ENCODE assay signal across 15 cellular contexts in the genomic region with DNA sequence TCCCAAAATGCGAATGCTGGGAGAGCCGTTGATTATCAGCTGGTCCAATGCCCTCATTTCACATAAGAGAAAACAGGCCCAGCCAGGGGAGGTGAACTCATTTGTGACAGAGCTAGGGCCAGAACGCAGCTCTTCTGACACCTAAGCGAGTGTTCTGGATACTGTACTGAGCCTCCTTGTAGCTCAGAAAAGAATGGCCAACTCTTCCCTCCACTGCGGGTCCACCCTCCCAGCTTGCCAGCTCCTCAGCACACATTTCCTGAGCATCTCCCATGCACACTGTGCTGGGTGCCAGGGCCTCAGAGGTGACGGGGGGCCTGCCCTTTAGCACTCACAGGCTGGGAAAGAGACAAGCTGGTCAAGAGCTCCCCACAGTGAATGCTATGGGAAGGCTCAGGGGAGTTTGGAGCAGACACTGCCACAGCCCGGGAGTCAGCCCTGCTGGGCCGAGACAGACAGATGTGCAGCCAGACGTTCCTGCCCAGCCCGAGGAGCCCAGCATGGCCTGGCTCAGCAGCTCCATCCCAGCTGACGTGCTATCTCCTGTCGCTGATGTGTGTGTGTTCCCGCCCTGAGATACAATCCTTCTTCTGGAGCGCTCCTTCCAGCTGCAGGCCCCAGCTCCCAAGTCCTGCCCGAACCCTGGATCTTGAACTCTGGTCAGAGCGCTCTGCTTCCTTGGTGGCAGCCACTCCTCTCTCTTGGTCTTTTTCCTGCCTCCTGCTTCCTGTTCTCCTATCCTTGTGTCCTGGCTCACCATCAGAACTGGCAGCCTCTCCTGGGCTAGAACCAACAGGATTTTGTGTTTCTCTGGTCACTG. TPM values are rescaled to one million over a fixed set of nuclear protein-coding genes. Genes with fewer than 3 reads are reported as not detected.
DNase-seq lines count a peak whose midpoint lies in the region; ATAC-seq, FAIRE-seq and TF ChIP-seq lines count a peak whose summit lies in the region.
"Had no signal": no experiment of that assay in that cellular context is flagged by ENCODE, and none has a peak within 500 bp of the region (broad histone marks: within the 10 kb centered on the region; RNA-seq: fewer than 3 reads in every experiment).

No MANE protein-coding gene starts in this region.

- no peaks in the 10 kb centered on the region for H3K9me3 ChIP-seq in GM12878 (replicated peaks; ENCODE audit: control insufficient read depth, insufficient read depth, low read length)
- no peaks in the 10 kb centered on the region for H3K9me3 ChIP-seq in kidney (ENCODE audit: control insufficient read depth in 1 of 2, low read length in 2 of 2)
- H3K9me3 ChIP-seq: lower lobe of right lung, vagina had no signal

- H3K27me3 ChIP-seq in GM12878 (replicated peaks in 1 of 2; ENCODE audit: control insufficient read depth in 2 of 2, insufficient read depth in 2 of 2, low read length in 1 of 2): no peaks in the 10 kb centered on the region; a peak in 1 of 4 replicates
- H3K27me3 ChIP-seq: vagina had no signal

- SMC1A ChIA-PET in GM12878 (lab: Charles Lee; ENCODE audit: uncharacterized antibody, unreplicated experiment): interaction anchor here (0.6 to 2.1 kb wide), 11 partner anchors 54 to 1686 kb away, joined by 3 to 14 read pairs (median 4); a partner anchor contains a TSS

- no peaks in the 10 kb centered on the region for H3K36me3 ChIP-seq in GM12878 (ENCODE audit: control insufficient read depth in 2 of 2, insufficient read depth in 2 of 2, low read length in 1 of 2)
- no peaks in the 10 kb centered on the region for H3K36me3 ChIP-seq in kidney (ENCODE audit: control insufficient read depth in 1 of 2, insufficient read depth in 2 of 2, low read length in 2 of 2)
- H3K36me3 ChIP-seq: lower lobe of right lung, vagina had no signal

- H2AFZ ChIP-seq in GM12878 (ENCODE audit: control insufficient read depth, low read depth, low read length): no peak overlapping the region

- in situ Hi-C loops in GM12878 (cut with MboI): loop anchor here (5.0 kb wide), 1 partner anchor 118 kb away; no protein-coding TSS in a partner anchor

- peaks cover 2 to 5% of the 10 kb centered on the region in 2 donors for H3K4me1 Mint-ChIP-seq in stimulated activated naive B cell treated with anti-CD40 and anti-IgM and Interleukin-4, amounts not matched to agents 10 μg/mL and 1 μg/mL and 100 μg/mL, for 72 hours
- H3K4me1 Mint-ChIP-seq: activated naive CD8-positive, alpha-beta T cell treated with anti-CD3 and anti-CD28 coated beads for 36 hours; IgD-negative memory B cell had no signal

- no peaks in the 10 kb centered on the region for H4K20me1 ChIP-seq in GM12878 (ENCODE audit: control insufficient read depth, insufficient read depth)

- no peak overlapping the region for H3K4me3 ChIP-seq in GM12878
- no peak overlapping the region for H3K4me3 ChIP-seq in kidney (ENCODE audit: low read length in 2 of 2)
- H3K4me3 ChIP-seq: lower lobe of right lung, skin epidermis, vagina had no signal

- CTCF ChIA-PET in GM12878 (lab: Yijun Ruan, JAX): interaction anchor here (0.7 to 5.7 kb wide), 29 partner anchors 10 to 322 kb away, joined by 3 to 52 read pairs (median 4); a partner anchor contains a TSS

- no peak overlapping the region for H3K4me3 Mint-ChIP-seq in stimulated activated naive B cell treated with anti-CD40 and anti-IgM and Interleukin-4, amounts not matched to agents 10 μg/mL and 1 μg/mL and 100 μg/mL, for 72 hours
- H3K4me3 Mint-ChIP-seq: activated naive CD8-positive, alpha-beta T cell treated with anti-CD3 and anti-CD28 coated beads for 36 hours; IgD-negative memory B cell had no signal

- no peak for TF ChIP-seq CTCF in GM12878 (IDR thresholded peaks at IDR 0.05 in 2 of 3, conservative IDR thresholded peaks at IDR 0.05 in 1 of 3; ENCODE audit: control insufficient read depth in 2 of 3, extremely low read depth in 1 of 3, insufficient read depth in 1 of 3, low read depth in 3 of 3, low read length in 3 of 3)
- no peak for TF ChIP-seq CTCF in kidney (IDR thresholded peaks at IDR 0.05; ENCODE audit: borderline replicate concordance, extremely low read depth, insufficient read depth)

- RAD21 ChIA-PET in GM12878 (lab: Charles Lee; ENCODE audit: unreplicated experiment): interaction anchor here (0.7 to 2.3 kb wide), 11 partner anchors 51 to 394 kb away, joined by 3 to 9 read pairs (median 5); a partner anchor contains a TSS

- H3K27ac ChIP-seq in GM12878 (ENCODE audit: control insufficient read depth, insufficient read depth) (no peak overlapping the region), kidney (ENCODE audit: low read depth in 2 of 2, low read length in 2 of 2) (no peak overlapping the region)
- H3K27ac ChIP-seq: lower lobe of right lung, skin epidermis, vagina had no signal

- no peaks in the 10 kb centered on the region for H3K79me2 ChIP-seq in GM12878 (ENCODE audit: control insufficient read depth, insufficient read depth, low read length)

- 25% methylated on average over 16 of the region's 16 CpGs for WGBS in GM12878 (ENCODE audit: insufficient coverage, insufficient replicate concordance, low lambda C conversion rate, missing lambda C conversion rate)

- peaks cover 28 to 48% of the 10 kb centered on the region in 2 donors for H3K27me3 Mint-ChIP-seq in stimulated activated naive B cell treated with anti-CD40 and anti-IgM and Interleukin-4, amounts not matched to agents 10 μg/mL and 1 μg/mL and 100 μg/mL, for 72 hours

- no peak for TF ChIP-seq RAD21 in GM12878 (IDR thresholded peaks at IDR 0.05; ENCODE audit: insufficient read depth, low read depth, low read length)

- no peak overlapping the region for H3K4me2 ChIP-seq in GM12878 (ENCODE audit: control insufficient read depth, insufficient read depth)

- H3K4me1 ChIP-seq in GM12878 (ENCODE audit: control insufficient read depth, insufficient read depth, low read length) (no peaks in the 10 kb centered on the region), kidney (ENCODE audit: control insufficient read depth in 1 of 2, insufficient read depth in 1 of 2, low read depth in 1 of 2, low read length in 2 of 2) (no peaks in the 10 kb centered on the region)
- H3K4me1 ChIP-seq: lower lobe of right lung, vagina had no signal

- DNase-seq in activated naive CD4-positive, alpha-beta T cell treated with anti-CD3 and anti-CD28 coated beads, Interleukin-2, amount 50 U/mL, for 72 hours (ENCODE audit: low spot score in 2 of 2): no peak
- no peak for DNase-seq in activated naive CD4-positive, alpha-beta T cell (lab: John Stamatoyannopoulos, UW)
- DNase-seq in GM12878 (ENCODE audit: low read depth, low spot score) (no peak), kidney (peak; percentile 60), DMS79 (lab: John Stamatoyannopoulos, UW) (no peak), iPS-NIHi11 (ENCODE audit: low spot score) (no peak)
- no peak for DNase-seq in stimulated activated naive B cell treated with anti-CD40 and anti-IgM and Interleukin-4, amounts not matched to agents 10 μg/mL and 1 μg/mL and 100 μg/mL, for 72 hours
- no peak for DNase-seq in stimulated activated naive CD4-positive, alpha-beta T cell (lab: John Stamatoyannopoulos, UW)
- DNase-seq: cerebellar nuclear complex had no signal

- FAIRE-seq in GM12878 (lab: Jason Lieb, UNC): no peak
- FAIRE-seq in kidney (lab: Jason Lieb, UNC): no peak

- H3K36me3 Mint-ChIP-seq in activated naive CD4-positive, alpha-beta T cell treated with anti-CD3 and anti-CD28 coated beads, Interleukin-2, amount 50 U/mL, for 72 hours: no peaks in the 10 kb centered on the region
- no peaks in the 10 kb centered on the region for H3K36me3 Mint-ChIP-seq in stimulated activated naive B cell treated with anti-CD40 and anti-IgM and Interleukin-4, amounts not matched to agents 10 μg/mL and 1 μg/mL and 100 μg/mL, for 72 hours
- H3K36me3 Mint-ChIP-seq: activated naive CD8-positive, alpha-beta T cell treated with anti-CD3 and anti-CD28 coated beads for 36 hours; IgD-negative memory B cell had no signal

- intact Hi-C loops in GM12878 (cut with micrococcal nuclease; ENCODE audit: unreplicated experiment) (loop anchor here (1.0 to 2.0 kb wide), 3 partner anchors 52 to 260 kb away; no protein-coding TSS in a partner anchor), kidney (cut with DNase I) (no loop called here)

- no TSS peak for BruUV-seq in GM12878 (replicated peaks; lab: Mats Ljungman, UMichigan)

- no peak for TF ChIP-seq EP300 in GM12878 (IDR thresholded peaks at IDR 0.05; ENCODE audit: borderline replicate concordance in 1 of 2, control insufficient read depth in 1 of 2, low read depth in 2 of 2, low read length in 2 of 2)

- POLR2A ChIA-PET in GM12878 (lab: Charles Lee): no interaction called here

- TF ChIP-seq POLR2A in GM12878 (IDR thresholded peaks at IDR 0.05; ENCODE audit: low read depth, low read length): no peak

- H3K9ac ChIP-seq in GM12878 (ENCODE audit: control insufficient read depth, insufficient read depth, low read length) (no peak overlapping the region), kidney (ENCODE audit: low read length in 2 of 2) (no peak overlapping the region)

- H3K9me3 Mint-ChIP-seq in activated naive CD4-positive, alpha-beta T cell treated with anti-CD3 and anti-CD28 coated beads, Interleukin-2, amount 50 U/mL, for 72 hours: no peaks in the 10 kb centered on the region
- H3K9me3 Mint-ChIP-seq in stimulated activated naive B cell treated with anti-CD40 and anti-IgM and Interleukin-4, amounts not matched to agents 10 μg/mL and 1 μg/mL and 100 μg/mL, for 72 hours: no peaks in the 10 kb centered on the region
- H3K9me3 Mint-ChIP-seq: activated naive CD8-positive, alpha-beta T cell treated with anti-CD3 and anti-CD28 coated beads for 36 hours; IgD-negative memory B cell had no signal

- peak; percentile 26 to 42 for ATAC-seq in activated naive CD4-positive, alpha-beta T cell treated with anti-CD3 and anti-CD28 coated beads, Interleukin-2, amount 50 U/mL, for 72 hours
- peak; percentile 23 for ATAC-seq in GM12878
- peak; percentile 6 to 21 for ATAC-seq in stimulated activated naive B cell treated with anti-CD40 and anti-IgM and Interleukin-4, amounts not matched to agents 10 μg/mL and 1 μg/mL and 100 μg/mL, for 72 hours (replicated peaks)

- H3K27ac Mint-ChIP-seq in activated naive CD4-positive, alpha-beta T cell treated with anti-CD3 and anti-CD28 coated beads, Interleukin-2, amount 50 U/mL, for 72 hours: no peak overlapping the region
- H3K27ac Mint-ChIP-seq in stimulated activated naive B cell treated with anti-CD40 and anti-IgM and Interleukin-4, amounts not matched to agents 10 μg/mL and 1 μg/mL and 100 μg/mL, for 72 hours: no peak overlapping the region
- H3K27ac Mint-ChIP-seq: activated naive CD8-positive, alpha-beta T cell treated with anti-CD3 and anti-CD28 coated beads for 36 hours; IgD-negative memory B cell had no signal

RNA-seq across cellular contexts. Expression of a gene that starts 3.6 kb away (rescaled TPM):
- total RNA-seq in activated naive CD4-positive, alpha-beta T cell treated with anti-CD3 and anti-CD28 coated beads, Interleukin-2, amount 50 U/mL, for 72 hours: not detected
- total RNA-seq in GM12878 (2013; cell fraction: nucleolus; rRNA removed): not detected in 2 replicates
- not detected in 2 replicates for total RNA-seq in GM12878 (2014; rRNA removed)
- total RNA-seq in GM12878 (2014; rRNA removed; fragmentation: Illumina TruSeq; extraction: Trizol): not detected in 2 replicates
- not detected in 2 replicates for total RNA-seq in GM12878 (2021)
- polyA plus RNA-seq in GM12878 (2011; ENCODE audit: low read depth): not detected
- polyA plus RNA-seq in GM12878 (2011; rRNA removed): not detected in 2 replicates
- polyA plus RNA-seq in GM12878 (2011; cell fraction: cytosol; rRNA removed): not detected in 2 replicates
- not detected in 2 replicates for polyA plus RNA-seq in GM12878 (2011; cell fraction: nucleus; rRNA removed)
- polyA plus RNA-seq in GM12878 (2012): not detected in 2 replicates
- not detected in 2 replicates for polyA plus RNA-seq in GM12878 (2014; fragmentation: Illumina TruSeq; extraction: Trizol)
- polyA plus RNA-seq in GM12878 (2014; fragmentation: Nextera tagmentation; extraction: Ambion mirVana): not detected
- polyA plus RNA-seq in GM12878 (2014; rRNA removed): not detected in 2 replicates
- polyA plus RNA-seq in GM12878 (2016; fragmentation: Nextera tagmentation; extraction: Ambion mirVana): not detected
- not detected in 2 replicates for polyA minus RNA-seq in GM12878 (2011; rRNA and poly(A)+ RNA removed)
- not detected in 2 replicates for polyA minus RNA-seq in GM12878 (2011; cell fraction: cytosol; rRNA and poly(A)+ RNA removed)
- not detected in 2 replicates for polyA minus RNA-seq in GM12878 (2011; cell fraction: nucleus; rRNA and poly(A)+ RNA removed)
- total RNA-seq in kidney: 0.54 TPM
- polyA plus RNA-seq in kidney (ENCODE audit: insufficient read depth, low read depth, low replicate concordance): 1.1 TPM
- total RNA-seq: activated naive CD8-positive, alpha-beta T cell treated with anti-CD3 and anti-CD28 coated beads for 36 hours; H4; vagina had no signal

RNA-seq across cellular contexts. Expression of a gene that starts 7.8 kb away (rescaled TPM):
- not detected for total RNA-seq in activated naive CD4-positive, alpha-beta T cell treated with anti-CD3 and anti-CD28 coated beads, Interleukin-2, amount 50 U/mL, for 72 hours
- not detected in 2 replicates for total RNA-seq in GM12878 (2013; cell fraction: nucleolus; rRNA removed)
- total RNA-seq in GM12878 (2014; rRNA removed) (not detected in 2 replicates), GM12878 (2014; rRNA removed; fragmentation: Illumina TruSeq; extraction: Trizol) (not detected in 2 replicates), GM12878 (2021) (not detected in 2 replicates), kidney (not detected)
- not detected for polyA plus RNA-seq in GM12878 (2011; ENCODE audit: low read depth)
- polyA plus RNA-seq in GM12878 (2011; rRNA removed) (not detected in 2 replicates), GM12878 (2014; fragmentation: Illumina TruSeq; extraction: Trizol) (not detected in 2 replicates), GM12878 (2014; fragmentation: Nextera tagmentation; extraction: Ambion mirVana) (not detected), GM12878 (2014; rRNA removed) (not detected in 2 replicates), GM12878 (2016; fragmentation: Nextera tagmentation; extraction: Ambion mirVana) (not detected), kidney (ENCODE audit: insufficient read depth, low read depth, low replicate concordance) (not detected)
- not detected in 2 replicates for polyA plus RNA-seq in GM12878 (2011; cell fraction: cytosol; rRNA removed)
- polyA plus RNA-seq in GM12878 (2011; cell fraction: nucleus; rRNA removed): not detected in 2 replicates
- polyA plus RNA-seq in GM12878 (2012): not detected in 2 replicates
- polyA minus RNA-seq in GM12878 (2011; rRNA and poly(A)+ RNA removed): not detected in 2 replicates
- polyA minus RNA-seq in GM12878 (2011; cell fraction: cytosol; rRNA and poly(A)+ RNA removed): not detected in 2 replicates
- not detected in 2 replicates for polyA minus RNA-seq in GM12878 (2011; cell fraction: nucleus; rRNA and poly(A)+ RNA removed)
- total RNA-seq: activated naive CD8-positive, alpha-beta T cell treated with anti-CD3 and anti-CD28 coated beads for 36 hours; H4; lower lobe of right lung; vagina had no signal
- polyA plus RNA-seq: IgD-negative memory B cell had no signal

RNA-seq across cellular contexts. Expression of a gene that starts 15.4 kb away (rescaled TPM):
- under 1 TPM in 1 of 2 donors, not detected in 1; 0.10 TPM for total RNA-seq in activated naive CD4-positive, alpha-beta T cell treated with anti-CD3 and anti-CD28 coated beads, Interleukin-2, amount 50 U/mL, for 72 hours
- total RNA-seq in GM12878 (2013; cell fraction: nucleolus; rRNA removed): not detected in 2 replicates
- total RNA-seq in GM12878 (2014; rRNA removed) (not detected in 2 replicates), GM12878 (2014; rRNA removed; fragmentation: Illumina TruSeq; extraction: Trizol) (not detected in 2 replicates), GM12878 (2021) (0.08 TPM in 1 of 2 replicates, not detected in the other), kidney (5.5 TPM)
- polyA plus RNA-seq in GM12878 (2011; ENCODE audit: low read depth): not detected
- polyA plus RNA-seq in GM12878 (2011; rRNA removed) (not detected in 2 replicates), GM12878 (2014; fragmentation: Illumina TruSeq; extraction: Trizol) (not detected in 2 replicates), GM12878 (2014; fragmentation: Nextera tagmentation; extraction: Ambion mirVana) (not detected), GM12878 (2014; rRNA removed) (not detected in 2 replicates), GM12878 (2016; fragmentation: Nextera tagmentation; extraction: Ambion mirVana) (not detected), kidney (ENCODE audit: insufficient read depth, low read depth, low replicate concordance) (5.6 TPM)
- polyA plus RNA-seq in GM12878 (2011; cell fraction: cytosol; rRNA removed): not detected in 2 replicates
- polyA plus RNA-seq in GM12878 (2011; cell fraction: nucleus; rRNA removed): not detected in 2 replicates
- not detected in 2 replicates for polyA plus RNA-seq in GM12878 (2012)
- not detected in 2 replicates for polyA minus RNA-seq in GM12878 (2011; rRNA and poly(A)+ RNA removed)
- not detected in 2 replicates for polyA minus RNA-seq in GM12878 (2011; cell fraction: cytosol; rRNA and poly(A)+ RNA removed)
- not detected in 2 replicates for polyA minus RNA-seq in GM12878 (2011; cell fraction: nucleus; rRNA and poly(A)+ RNA removed)
- total RNA-seq: activated naive CD8-positive, alpha-beta T cell treated with anti-CD3 and anti-CD28 coated beads for 36 hours; H4 had no signal
- polyA plus RNA-seq: IgD-negative memory B cell had no signal

RNA-seq across cellular contexts. Expression of a gene that starts 27.7 kb away (rescaled TPM):
- under 1 TPM in 1 of 2 donors, not detected in 1; 0.60 TPM for total RNA-seq in activated naive CD4-positive, alpha-beta T cell treated with anti-CD3 and anti-CD28 coated beads, Interleukin-2, amount 50 U/mL, for 72 hours
- not detected in 2 replicates for total RNA-seq in GM12878 (2013; cell fraction: nucleolus; rRNA removed)
- total RNA-seq in GM12878 (2014; rRNA removed): not detected in 2 replicates
- not detected in 2 replicates for total RNA-seq in GM12878 (2014; rRNA removed; fragmentation: Illumina TruSeq; extraction: Trizol)
- not detected in 2 replicates for total RNA-seq in GM12878 (2021)
- polyA plus RNA-seq in GM12878 (2011; ENCODE audit: low read depth): not detected
- polyA plus RNA-seq in GM12878 (2011; rRNA removed): 0.05 and 0.06 TPM in 2 replicates
- 0.08 and 0.12 TPM in 2 replicates for polyA plus RNA-seq in GM12878 (2011; cell fraction: cytosol; rRNA removed)
- 0.26 and 0.27 TPM in 2 replicates for polyA plus RNA-seq in GM12878 (2011; cell fraction: nucleus; rRNA removed)
- polyA plus RNA-seq in GM12878 (2012): not detected in 2 replicates
- polyA plus RNA-seq in GM12878 (2014; fragmentation: Illumina TruSeq; extraction: Trizol): 0.01 TPM in 1 of 2 replicates, not detected in the other
- not detected for polyA plus RNA-seq in GM12878 (2014; fragmentation: Nextera tagmentation; extraction: Ambion mirVana)
- not detected in 2 replicates for polyA plus RNA-seq in GM12878 (2014; rRNA removed)
- under 1 TPM in 1 of 2 experiments, not detected in 1; 0.84 TPM for polyA plus RNA-seq in GM12878 (2016; fragmentation: Nextera tagmentation; extraction: Ambion mirVana)
- polyA minus RNA-seq in GM12878 (2011; rRNA and poly(A)+ RNA removed): not detected in 2 replicates
- not detected in 2 replicates for polyA minus RNA-seq in GM12878 (2011; cell fraction: cytosol; rRNA and poly(A)+ RNA removed)
- not detected in 2 replicates for polyA minus RNA-seq in GM12878 (2011; cell fraction: nucleus; rRNA and poly(A)+ RNA removed)
- total RNA-seq in kidney: 0.03 TPM
- 0.13 TPM for polyA plus RNA-seq in kidney (ENCODE audit: insufficient read depth, low read depth, low replicate concordance)
- total RNA-seq: activated naive CD8-positive, alpha-beta T cell treated with anti-CD3 and anti-CD28 coated beads for 36 hours; H4; vagina had no signal
- polyA plus RNA-seq: IgD-negative memory B cell had no signal

RNA-seq across cellular contexts. Expression of a gene that starts 27.7 kb away (rescaled TPM):
- total RNA-seq in activated naive CD4-positive, alpha-beta T cell treated with anti-CD3 and anti-CD28 coated beads, Interleukin-2, amount 50 U/mL, for 72 hours: 1 to 10 TPM; 7.4 to 8.8 TPM
- not detected in 2 replicates for total RNA-seq in GM12878 (2013; cell fraction: nucleolus; rRNA removed)
- total RNA-seq in GM12878 (2014; rRNA removed): not detected in 2 replicates
- not detected in 2 replicates for total RNA-seq in GM12878 (2014; rRNA removed; fragmentation: Illumina TruSeq; extraction: Trizol)
- 0.11 TPM in 1 of 2 replicates, not detected in the other for total RNA-seq in GM12878 (2021)
- polyA plus RNA-seq in GM12878 (2011; ENCODE audit: low read depth): not detected
- polyA plus RNA-seq in GM12878 (2011; rRNA removed): not detected in 2 replicates
- not detected in 2 replicates for polyA plus RNA-seq in GM12878 (2011; cell fraction: cytosol; rRNA removed)
- polyA plus RNA-seq in GM12878 (2011; cell fraction: nucleus; rRNA removed): 0.10 TPM in 1 of 2 replicates, not detected in the other
- 0.06 TPM in 1 of 2 replicates, not detected in the other for polyA plus RNA-seq in GM12878 (2012)
- not detected in 2 replicates for polyA plus RNA-seq in GM12878 (2014; fragmentation: Illumina TruSeq; extraction: Trizol)
- polyA plus RNA-seq in GM12878 (2014; fragmentation: Nextera tagmentation; extraction: Ambion mirVana): not detected
- not detected in 2 replicates for polyA plus RNA-seq in GM12878 (2014; rRNA removed)
- polyA plus RNA-seq in GM12878 (2016; fragmentation: Nextera tagmentation; extraction: Ambion mirVana): not detected
- polyA minus RNA-seq in GM12878 (2011; rRNA and poly(A)+ RNA removed): not detected in 2 replicates
- not detected in 2 replicates for polyA minus RNA-seq in GM12878 (2011; cell fraction: cytosol; rRNA and poly(A)+ RNA removed)
- not detected in 2 replicates for polyA minus RNA-seq in GM12878 (2011; cell fraction: nucleus; rRNA and poly(A)+ RNA removed)
- 35.3 TPM for total RNA-seq in kidney
- 61.2 TPM for polyA plus RNA-seq in kidney (ENCODE audit: insufficient read depth, low read depth, low replicate concordance)
